In genomic region chrX:9420513-9420912, GRCh38 we compare ENCODE assay signal across 19 cellular contexts. TPM values are rescaled to one million over a fixed set of nuclear protein-coding genes. Genes with fewer than 3 reads are reported as not detected.
DNase-seq lines count a peak whose midpoint lies in the region; TF ChIP-seq lines count a peak whose summit lies in the region.
"Had no signal": no experiment of that assay in that cellular context is flagged by ENCODE, and none has a peak within 500 bp of the region (broad histone marks: within the 10 kb centered on the region; RNA-seq: fewer than 3 reads in every experiment).

No MANE protein-coding gene starts in this region.

- H3K36me3 Mint-ChIP-seq in neural progenitor cell, result no peaks in the 10 kb centered on the region
- H3K36me3 Mint-ChIP-seq in activated naive CD4-positive, alpha-beta T cell treated with anti-CD3 and anti-CD28 coated beads, Interleukin-2, amount 10 ng/mL, durations not matched to agents 7 days and 5 days, result no peaks in the 10 kb centered on the region

- DNase-seq in DMS 273 (lab: John Stamatoyannopoulos, UW; ENCODE audit: unreplicated experiment) (peak; percentile 34), DMS 273 treated with DMSO at 0.1 percent for 48 hours (lab: John Stamatoyannopoulos, UW) (no peak), SK-N-MC (ENCODE audit: low read depth, low spot score) (no peak), neural progenitor cell (ENCODE audit: low spot score) (no peak), DMS114 treated with DMSO at 0.1 percent for 48 hours (lab: John Stamatoyannopoulos, UW; ENCODE audit: unreplicated experiment) (no peak), DMS53 (lab: John Stamatoyannopoulos, UW) (no peak)
- DNase-seq in activated naive CD4-positive, alpha-beta T cell treated with anti-CD3 and anti-CD28 coated beads, Interleukin-2, amount 10 ng/mL, durations not matched to agents 7 days and 5 days, result no peak
- DNase-seq: DMS153, HCEC 1CT, kidney, psoas muscle, SHP77, spleen, T-helper 1 cell, thyroid gland, WERI-Rb-1 had no signal

- no peaks in the 10 kb centered on the region for H3K79me2 ChIP-seq in Loucy (ENCODE audit: insufficient read depth, low read length)
- H3K79me2 ChIP-seq in neural progenitor cell (ENCODE audit: low read depth), result no peaks in the 10 kb centered on the region

- peaks cover 3% of the 10 kb centered on the region for H3K27me3 Mint-ChIP-seq in neural progenitor cell (ENCODE audit: insufficient read depth, low read depth)
- H3K27me3 Mint-ChIP-seq in activated naive CD4-positive, alpha-beta T cell treated with anti-CD3 and anti-CD28 coated beads, Interleukin-2, amount 10 ng/mL, durations not matched to agents 7 days and 5 days, result no peaks in the 10 kb centered on the region

- H4K20me1 ChIP-seq in Loucy (ENCODE audit: insufficient read depth, low read length, poor library complexity, severe bottlenecking) (no peaks in the 10 kb centered on the region), neural progenitor cell (ENCODE audit: low read depth) (no peaks in the 10 kb centered on the region)

- H3K27ac ChIP-seq in SK-N-MC (peak overlapping the region; percentile 52), neural progenitor cell (no peak overlapping the region)
- H3K27ac ChIP-seq: 22Rv1, psoas muscle, spleen, thyroid gland, WERI-Rb-1 had no signal

- H3K27ac Mint-ChIP-seq in neural progenitor cell, result peak overlapping the region; percentile 68
- no peak overlapping the region for H3K27ac Mint-ChIP-seq in activated naive CD4-positive, alpha-beta T cell treated with anti-CD3 and anti-CD28 coated beads, Interleukin-2, amount 10 ng/mL, durations not matched to agents 7 days and 5 days

- peaks cover 14% of the 10 kb centered on the region for H3K4me1 Mint-ChIP-seq in neural progenitor cell
- peaks cover 9% of the 10 kb centered on the region for H3K4me1 Mint-ChIP-seq in activated naive CD4-positive, alpha-beta T cell treated with anti-CD3 and anti-CD28 coated beads, Interleukin-2, amount 10 ng/mL, durations not matched to agents 7 days and 5 days

- H3K4me2 ChIP-seq in Loucy (ENCODE audit: low read depth, low read length, poor library complexity, severe bottlenecking) (peak overlapping the region; percentile 18), neural progenitor cell (no peak overlapping the region)

- peaks cover 2% of the 10 kb centered on the region for H3K9me3 Mint-ChIP-seq in neural progenitor cell
- no peaks in the 10 kb centered on the region for H3K9me3 Mint-ChIP-seq in activated naive CD4-positive, alpha-beta T cell treated with anti-CD3 and anti-CD28 coated beads, Interleukin-2, amount 10 ng/mL, durations not matched to agents 7 days and 5 days

- H3K36me3 ChIP-seq in Loucy (ENCODE audit: insufficient read depth, low read length) (no peaks in the 10 kb centered on the region), SK-N-MC (ENCODE audit: insufficient read depth, low read length) (no peaks in the 10 kb centered on the region), neural progenitor cell (no peaks in the 10 kb centered on the region)
- H3K36me3 ChIP-seq: spleen, thyroid gland, WERI-Rb-1 had no signal

- no peak overlapping the region for H3K4me3 ChIP-seq in Loucy (ENCODE audit: low read length, poor library complexity, severe bottlenecking)
- H3K4me3 ChIP-seq in SK-N-MC, result peak overlapping the region; percentile 30; the same call in 1 of the 2 replicates
- no peak overlapping the region for H3K4me3 ChIP-seq in neural progenitor cell
- H3K4me3 ChIP-seq: psoas muscle, spleen, thyroid gland had no signal

- H3K9ac ChIP-seq in Loucy (ENCODE audit: low read depth, low read length, poor library complexity, severe bottlenecking) (peak overlapping the region; percentile 31), SK-N-MC (ENCODE audit: insufficient read length) (no peak overlapping the region), neural progenitor cell (no peak overlapping the region)

- H3K4me3 Mint-ChIP-seq in neural progenitor cell, result no peak overlapping the region
- H3K4me3 Mint-ChIP-seq in activated naive CD4-positive, alpha-beta T cell treated with anti-CD3 and anti-CD28 coated beads, Interleukin-2, amount 10 ng/mL, durations not matched to agents 7 days and 5 days, result no peak overlapping the region
- H3K4me3 Mint-ChIP-seq: nephron had no signal

- H3F3A ChIP-seq in Loucy (ENCODE audit: low read depth) (no peaks in the 10 kb centered on the region), neural progenitor cell (ENCODE audit: low read depth) (no peaks in the 10 kb centered on the region)

- no peaks in the 10 kb centered on the region for H3K9me3 ChIP-seq in Loucy (ENCODE audit: insufficient read depth, low read depth, low read length)
- H3K9me3 ChIP-seq in SK-N-MC (ENCODE audit: low read depth, low read length), result no peaks in the 10 kb centered on the region
- no peaks in the 10 kb centered on the region for H3K9me3 ChIP-seq in neural progenitor cell (ENCODE audit: low read depth)
- H3K9me3 ChIP-seq: thyroid gland had no signal

- no peaks in the 10 kb centered on the region for H3K27me3 ChIP-seq in Loucy (ENCODE audit: insufficient read depth, low read length, poor library complexity, severe bottlenecking)
- H3K27me3 ChIP-seq in neural progenitor cell, result no peaks in the 10 kb centered on the region
- H3K27me3 ChIP-seq: thyroid gland had no signal

- CTCF ChIA-PET in activated naive CD4-positive, alpha-beta T cell treated with anti-CD3 and anti-CD28 coated beads, Interleukin-2, amount 10 ng/mL, durations not matched to agents 7 days and 5 days (lab: Charles Lee), result no interaction called here

- no peak for TF ChIP-seq CTCF in Loucy (conservative IDR thresholded peaks at IDR 0.05; ENCODE audit: low read length)
- TF ChIP-seq CTCF in neural progenitor cell (IDR thresholded peaks at IDR 0.05), result no peak

- H2AFZ ChIP-seq in Loucy (ENCODE audit: low read length) (peak overlapping the region; percentile 13; the same call in 1 of the 2 replicates), neural progenitor cell (replicated peaks) (no peak overlapping the region)

- no peaks in the 10 kb centered on the region for H3K9me2 ChIP-seq in Loucy (replicated peaks; ENCODE audit: low read depth, low read length)

- peaks cover 16% of the 10 kb centered on the region for H3K4me1 ChIP-seq in Loucy (ENCODE audit: insufficient read depth, low read length, poor library complexity, severe bottlenecking)
- no peaks in the 10 kb centered on the region for H3K4me1 ChIP-seq in neural progenitor cell
- H3K4me1 ChIP-seq: psoas muscle, thyroid gland had no signal

RNA-seq across cellular contexts. Expression of gene TBL1X, which starts 44.3 kb away (rescaled TPM):
- 34.7 and 35.7 TPM in 2 replicates for total RNA-seq in neural progenitor cell (ENCODE audit: low replicate concordance)
